In the genomic region with DNA sequence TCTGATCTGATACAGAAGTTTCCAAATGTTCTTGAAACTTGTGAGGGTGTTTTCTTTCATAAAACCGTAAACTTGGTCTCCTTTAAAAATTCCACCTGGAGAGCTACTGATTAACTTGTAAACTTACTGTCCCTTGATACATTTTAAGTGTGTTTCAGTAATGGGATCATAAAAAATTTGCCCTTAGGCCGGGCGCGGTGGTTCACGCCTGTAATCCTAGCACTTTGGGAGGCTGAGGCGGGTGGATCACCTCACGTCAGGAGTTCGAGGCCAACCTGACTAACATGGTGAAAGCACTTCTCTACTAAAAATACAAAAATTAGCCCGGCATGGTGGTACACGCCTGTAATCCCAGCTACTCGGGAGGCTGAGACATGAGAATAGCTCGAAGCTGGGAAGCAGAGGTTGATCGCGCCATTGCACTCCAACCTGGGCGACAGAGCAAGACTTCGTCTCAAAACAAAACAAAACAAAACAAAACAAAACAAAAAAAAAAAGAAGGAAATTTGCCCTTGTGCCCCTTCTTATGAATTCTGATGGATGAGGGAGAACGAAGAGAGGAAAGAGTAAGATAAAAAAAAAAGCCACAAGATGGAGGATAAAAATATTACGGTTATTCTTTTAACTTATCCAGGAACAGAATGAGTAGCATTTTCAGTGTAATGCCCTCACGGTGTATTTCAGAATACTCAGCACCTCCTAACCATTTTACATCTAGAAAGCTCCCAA, we compare ENCODE assay signal across 8 cellular contexts. TPM values are rescaled to one million over a fixed set of nuclear protein-coding genes. Genes with fewer than 3 reads are reported as not detected.
DNase-seq lines count a peak whose midpoint lies in the region; ATAC-seq, FAIRE-seq and TF ChIP-seq lines count a peak whose summit lies in the region.

No MANE protein-coding gene starts in this region.

- TF ChIP-seq EP300 in HepG2 (IDR thresholded peaks at IDR 0.05; ENCODE audit: low read depth in 2 of 2, low read length in 2 of 2), result no peak
- TF ChIP-seq EP300 in HepG2 (CRISPR knock-in tag; IDR thresholded peaks at IDR 0.05; ENCODE audit: borderline replicate concordance), result no peak

- peaks cover 18% of the 10 kb centered on the region for H3K27me3 Mint-ChIP-seq in activated CD4-positive, alpha-beta T cell treated with anti-CD3 and anti-CD28 coated beads, Interleukin-2, amount 10 ng/mL, durations not matched to agents 24 days and 14 days
- peaks cover 5% of the 10 kb centered on the region for H3K27me3 Mint-ChIP-seq in activated naive CD8-positive, alpha-beta T cell treated with anti-CD3 and anti-CD28 coated beads, Interleukin-2, amount 50 U/mL, for 24 hours

- H3K9ac ChIP-seq in HepG2 (ENCODE audit: insufficient read depth, low read depth, low read length), result peak overlapping the region; percentile 33; the same call in 1 of the 2 replicates

- TF ChIP-seq CTCF in HepG2 (CRISPR knock-in tag; IDR thresholded peaks at IDR 0.05) (no peak), thoracic aorta (IDR thresholded peaks at IDR 0.05) (no peak), GM10266 (IDR thresholded peaks at IDR 0.05; ENCODE audit: control insufficient read depth, insufficient read depth, low read depth, missing control alignments) (no peak)

- H3K9me3 ChIP-seq in HepG2 (ENCODE audit: low read length) (no peaks in the 10 kb centered on the region), thoracic aorta (no peaks in the 10 kb centered on the region)

- intact Hi-C loops in activated CD4-positive, alpha-beta T cell treated with anti-CD3 and anti-CD28 coated beads, Interleukin-2, amount 10 ng/mL, durations not matched to agents 24 days and 14 days (cut with micrococcal nuclease), result loop anchor here (2.0 kb wide), 1 partner anchor 190 kb away; a partner anchor contains a TSS
- intact Hi-C loops in HepG2 (cut with micrococcal nuclease; ENCODE audit: unreplicated experiment), result loop anchor here (2.0 kb wide), 1 partner anchor 112 kb away; a partner anchor contains a TSS

- no peak for ATAC-seq in activated naive CD8-positive, alpha-beta T cell treated with anti-CD3 and anti-CD28 coated beads, Interleukin-2, amount 50 U/mL, for 24 hours
- ATAC-seq in HepG2, result no peak
- no peak for ATAC-seq in thoracic aorta (ENCODE audit: insufficient number of reproducible peaks, low FRiP score, low read depth)

- H3K27ac Mint-ChIP-seq in activated CD4-positive, alpha-beta T cell treated with anti-CD3 and anti-CD28 coated beads, Interleukin-2, amount 10 ng/mL, durations not matched to agents 24 days and 14 days, result peak overlapping the region; percentile 52
- H3K27ac Mint-ChIP-seq in activated naive CD8-positive, alpha-beta T cell treated with anti-CD3 and anti-CD28 coated beads, Interleukin-2, amount 50 U/mL, for 24 hours, result peak overlapping the region; percentile 58

- POLR2A ChIA-PET in HepG2 (lab: Yijun Ruan, JAX), result interaction anchor here (0.6 to 1.4 kb wide), 2 partner anchors 18 to 31 kb away, joined by 3 to 4 read pairs; no protein-coding TSS in a partner anchor

- peak overlapping the region; percentile 78 for H3K4me2 ChIP-seq in HepG2 (ENCODE audit: low read depth, low read length)

- H3K27me3 ChIP-seq in HepG2 (ENCODE audit: control insufficient read depth in 1 of 2, insufficient read depth in 2 of 2, low read length in 2 of 2) (0 out of 5 replicates have a peak, but pooled peaks cover 0 to 5% of the 10 kb centered on the region in 2 experiments), thoracic aorta (replicated peaks; ENCODE audit: insufficient read depth) (no peaks in the 10 kb centered on the region)

- no peaks in the 10 kb centered on the region for H4K20me1 ChIP-seq in HepG2 (ENCODE audit: insufficient read depth, low read length)

- peak overlapping the region; percentile 41 to 64 (median 55) for H3K4me3 ChIP-seq in HepG2 (replicated peaks in 1 of 3; ENCODE audit: insufficient read depth in 1 of 3, low read depth in 2 of 3, low read length in 3 of 3)
- H3K4me3 ChIP-seq in thoracic aorta, result peak overlapping the region; percentile 74

- CTCF ChIA-PET in HepG2 (lab: Yijun Ruan, JAX; ENCODE audit: low intra/inter-chr PET ratio, low total read pairs), result interaction anchor here (0.8 to 2.2 kb wide), 4 partner anchors 9 to 201 kb away, joined by 3 to 15 read pairs (median 6); a partner anchor contains a TSS

- no TSS peak for BruUV-seq in HepG2 (replicated peaks; lab: Mats Ljungman, UMichigan)

- no peaks in the 10 kb centered on the region for H3K79me2 ChIP-seq in HepG2 (ENCODE audit: insufficient read depth, low read length)

- H2AFZ ChIP-seq in HepG2 (ENCODE audit: low read length), result peak overlapping the region; percentile 89

- WGBS in HepG2 (ENCODE audit: low lambda C conversion rate), result 41% methylated on average over 19 of the region's 19 CpGs

- H3K36me3 Mint-ChIP-seq in activated CD4-positive, alpha-beta T cell treated with anti-CD3 and anti-CD28 coated beads, Interleukin-2, amount 10 ng/mL, durations not matched to agents 24 days and 14 days (ENCODE audit: low read depth), result no peaks in the 10 kb centered on the region
- no peaks in the 10 kb centered on the region for H3K36me3 Mint-ChIP-seq in activated naive CD8-positive, alpha-beta T cell treated with anti-CD3 and anti-CD28 coated beads, Interleukin-2, amount 50 U/mL, for 24 hours (ENCODE audit: low read depth)

- no peak for TF ChIP-seq RAD21 in HepG2 (CRISPR knock-in tag; IDR thresholded peaks at IDR 0.05)

- peak; percentile 57 for DNase-seq in activated CD4-positive, alpha-beta T cell treated with anti-CD3 and anti-CD28 coated beads, Interleukin-2, amount 10 ng/mL, durations not matched to agents 24 days and 14 days
- no peak for DNase-seq in activated CD4-positive, alpha-beta T cell treated with anti-CD3 and anti-CD28 coated beads, Interleukin-2, amount 50 U/mL, for 1 hour
- no peak for DNase-seq in activated naive CD8-positive, alpha-beta T cell treated with anti-CD3 and anti-CD28 coated beads, Interleukin-2, amount 50 U/mL, for 24 hours
- DNase-seq in HepG2 (ENCODE audit: low spot score), result no peak
- no peak for DNase-seq in thoracic aorta (ENCODE audit: low spot score)
- DNase-seq in amniotic stem cell (lab: John Stamatoyannopoulos, UW), result no peak
- no peak for DNase-seq in GDM1 (lab: John Stamatoyannopoulos, UW)
- DNase-seq in GM10266 (ENCODE audit: extremely low spot score), result no peak

- H3K4me3 Mint-ChIP-seq in activated CD4-positive, alpha-beta T cell treated with anti-CD3 and anti-CD28 coated beads, Interleukin-2, amount 10 ng/mL, durations not matched to agents 24 days and 14 days, result peak overlapping the region; percentile 81
- H3K4me3 Mint-ChIP-seq in activated naive CD8-positive, alpha-beta T cell treated with anti-CD3 and anti-CD28 coated beads, Interleukin-2, amount 50 U/mL, for 24 hours, result peak overlapping the region; percentile 28

- H3K9me3 Mint-ChIP-seq in activated CD4-positive, alpha-beta T cell treated with anti-CD3 and anti-CD28 coated beads, Interleukin-2, amount 10 ng/mL, durations not matched to agents 24 days and 14 days, result no peaks in the 10 kb centered on the region
- H3K9me3 Mint-ChIP-seq in activated naive CD8-positive, alpha-beta T cell treated with anti-CD3 and anti-CD28 coated beads, Interleukin-2, amount 50 U/mL, for 24 hours, result no peaks in the 10 kb centered on the region

- in situ Hi-C loops in HepG2 (cut with HindIII; ENCODE audit: extremely low pct_ligation_motif_present, low pct_unique_long_range_greater_than_20kb), result loop anchor here (5.0 kb wide), 1 partner anchor 199 kb away; no protein-coding TSS in a partner anchor

- no peak for TF ChIP-seq POLR2A in HepG2 (IDR thresholded peaks at IDR 0.05; ENCODE audit: insufficient read depth in 1 of 2, low read depth in 2 of 2, low read length in 2 of 2)

- H3K4me1 ChIP-seq in HepG2 (ENCODE audit: insufficient read depth, low read length) (peaks cover 36% of the 10 kb centered on the region; the same call in 1 of the 2 replicates), thoracic aorta (ENCODE audit: control insufficient read depth in 1 of 2, low read depth in 2 of 2) (peaks cover 3 to 10% of the 10 kb centered on the region in 2 donors)

- peaks cover 45% of the 10 kb centered on the region for H3K4me1 Mint-ChIP-seq in activated CD4-positive, alpha-beta T cell treated with anti-CD3 and anti-CD28 coated beads, Interleukin-2, amount 10 ng/mL, durations not matched to agents 24 days and 14 days
- H3K4me1 Mint-ChIP-seq in activated naive CD8-positive, alpha-beta T cell treated with anti-CD3 and anti-CD28 coated beads, Interleukin-2, amount 50 U/mL, for 24 hours, result peaks cover 48% of the 10 kb centered on the region

- no peak for FAIRE-seq in HepG2 (lab: Jason Lieb, UNC)

- H3K36me3 ChIP-seq in HepG2 (replicated peaks in 1 of 2; ENCODE audit: control insufficient read depth in 1 of 2, insufficient read depth in 2 of 2, low read length in 2 of 2) (no peaks in the 10 kb centered on the region), thoracic aorta (no peaks in the 10 kb centered on the region)

- no peak overlapping the region for H3K27ac ChIP-seq in HepG2 (ENCODE audit: extremely low read length, insufficient read depth, low read length)
- no peak overlapping the region for H3K27ac ChIP-seq in thoracic aorta

RNA-seq across cellular contexts. Expression of a gene that starts 32.1 kb away (rescaled TPM):
- total RNA-seq in activated CD4-positive, alpha-beta T cell treated with anti-CD3 and anti-CD28 coated beads, Interleukin-2, amount 10 ng/mL, durations not matched to agents 24 days and 14 days, result 16.5 TPM in 2 replicates
- total RNA-seq in HepG2 (2016; rRNA removed; fragmentation: Illumina TruSeq; extraction: Trizol), result 7.8 and 11.8 TPM in 2 replicates
- total RNA-seq in HepG2 (2016; cell fraction: cytosol; rRNA removed; fragmentation: Illumina TruSeq; extraction: Trizol; ENCODE audit: low read depth), result 4.4 and 5.5 TPM in 2 replicates
- total RNA-seq in HepG2 (2016; cell fraction: insoluble cytoplasmic fraction; rRNA removed; fragmentation: Illumina TruSeq; extraction: Trizol), result 8.2 and 11.7 TPM in 2 replicates
- 5.1 and 6.9 TPM in 2 replicates for total RNA-seq in HepG2 (2016; cell fraction: membrane; rRNA removed; fragmentation: Illumina TruSeq; extraction: Trizol)
- total RNA-seq in HepG2 (2016; cell fraction: nucleus; rRNA removed; fragmentation: Illumina TruSeq; extraction: Trizol), result 10.0 and 12.5 TPM in 2 replicates
- polyA plus RNA-seq in HepG2 (2011; rRNA removed), result 2.1 and 2.2 TPM in 2 replicates
- polyA plus RNA-seq in HepG2 (2011; cell fraction: cytosol; rRNA removed), result 0.89 and 1.5 TPM in 2 replicates
- 1.5 and 1.7 TPM in 2 replicates for polyA plus RNA-seq in HepG2 (2011; cell fraction: nucleus; rRNA removed)
- polyA plus RNA-seq in HepG2 (2012), result 3.9 and 4.2 TPM in 2 replicates
- 0.26 and 0.36 TPM in 2 replicates for polyA plus RNA-seq in HepG2 (2016; cell fraction: cytosol; fragmentation: Illumina TruSeq; extraction: Trizol; ENCODE audit: low read depth)
- polyA plus RNA-seq in HepG2 (2016; cell fraction: insoluble cytoplasmic fraction; fragmentation: Illumina TruSeq; extraction: Trizol; ENCODE audit: low read depth), result 7.0 and 7.1 TPM in 2 replicates
- polyA plus RNA-seq in HepG2 (2016; cell fraction: membrane; fragmentation: Illumina TruSeq; extraction: Trizol; ENCODE audit: low read depth), result 1.3 and 1.5 TPM in 2 replicates
- 8.5 and 9.2 TPM in 2 replicates for polyA plus RNA-seq in HepG2 (2016; cell fraction: nucleus; fragmentation: Illumina TruSeq; extraction: Trizol; ENCODE audit: insufficient read depth, low read depth)
- polyA minus RNA-seq in HepG2 (2011; rRNA and poly(A)+ RNA removed; ENCODE audit: low replicate concordance), result 3.1 and 6.9 TPM in 2 replicates
- 3.9 and 4.6 TPM in 2 replicates for polyA minus RNA-seq in HepG2 (2011; cell fraction: cytosol; rRNA and poly(A)+ RNA removed)
- polyA minus RNA-seq in HepG2 (2011; cell fraction: nucleus; rRNA and poly(A)+ RNA removed), result 12.9 and 15.9 TPM in 2 replicates
- total RNA-seq in thoracic aorta, result 10 to 100 TPM in 1 of 2 donors, 1 to 10 TPM in 1; 5.4 to 11.9 TPM
